In genomic region chr9:123391946-123392345, GRCh38 we compare ENCODE assay signal across 21 cellular contexts. TPM values are rescaled to one million over a fixed set of nuclear protein-coding genes. Genes with fewer than 3 reads are reported as not detected.
A peak's percentile ranks its signal among the peaks of the same experiment; 100 is the strongest.
DNase-seq lines count a peak whose midpoint lies in the region; TF ChIP-seq lines count a peak whose summit lies in the region.
"Had no signal": no experiment of that assay in that cellular context is flagged by ENCODE, and none has a peak within 500 bp of the region (broad histone marks: within the 10 kb centered on the region; RNA-seq: fewer than 3 reads in every experiment).

No MANE protein-coding gene starts in this region.

- peaks cover 8% of the 10 kb centered on the region for H3K36me3 Mint-ChIP-seq in endothelial cell (ENCODE audit: low read depth, unreplicated experiment)

- H3K23ac ChIP-seq in neuronal stem cell (ENCODE audit: low read depth, low read length, poor library complexity) = no peak overlapping the region

- peak overlapping the region; percentile 13 for H3K18ac ChIP-seq in neuronal stem cell (ENCODE audit: low read length)

- peak overlapping the region; percentile 11 for H3K27ac Mint-ChIP-seq in endothelial cell (ENCODE audit: unreplicated experiment)
- H3K27ac Mint-ChIP-seq: CD4-positive, alpha-beta memory T cell had no signal

- no peak overlapping the region for H3K4ac ChIP-seq in neuronal stem cell (ENCODE audit: low read length)

- peak; percentile 29 for DNase-seq in NCI-H748 (lab: John Stamatoyannopoulos, UW; ENCODE audit: unreplicated experiment)
- no peak for DNase-seq in NCI-H748 treated with DMSO at 0.1 percent for 48 hours (lab: John Stamatoyannopoulos, UW)
- DNase-seq in NCI-H69 (lab: John Stamatoyannopoulos, UW) = peak; percentile 63
- DNase-seq in endothelial cell (ENCODE audit: low spot score) = no peak
- no peak for DNase-seq in neuronal stem cell (ENCODE audit: low spot score)
- DNase-seq in pons (ENCODE audit: low spot score) = no peak
- no peak for DNase-seq in NCI-H526 (lab: John Stamatoyannopoulos, UW)
- DNase-seq in NCI-H2081 treated with DMSO at 0.1 percent for 48 hours (lab: John Stamatoyannopoulos, UW) = no peak
- DNase-seq: ACHN, AML-193, C1 segment of cervical spinal cord, Calu3, COR-L47, DMS53, DMS79 treated with DMSO at 0.1 percent for 48 hours, GF-D8, GM23248, H7 had no signal

- H2BK12ac ChIP-seq in neuronal stem cell (ENCODE audit: low read length) = no peak overlapping the region

- no peak for TF ChIP-seq CTCF in endothelial cell (IDR thresholded peaks at IDR 0.05; ENCODE audit: unreplicated experiment)

- H3K36me3 ChIP-seq in neuronal stem cell (replicated peaks in 1 of 2; ENCODE audit: control insufficient read depth in 2 of 2, insufficient read depth in 2 of 2, low read length in 2 of 2) = no peaks in the 10 kb centered on the region

- H4K91ac ChIP-seq in neuronal stem cell (ENCODE audit: low read depth, low read length, poor library complexity) = no peak overlapping the region

- H4K8ac ChIP-seq in neuronal stem cell (ENCODE audit: low read depth, low read length) = no peak overlapping the region

- no peak overlapping the region for H2BK15ac ChIP-seq in neuronal stem cell (ENCODE audit: low read length)

- H2AK5ac ChIP-seq in neuronal stem cell (ENCODE audit: low read depth, low read length) = no peak overlapping the region

- no peaks in the 10 kb centered on the region for H3K79me1 ChIP-seq in neuronal stem cell (ENCODE audit: low read depth, low read length)

- no peak overlapping the region for H3K27ac ChIP-seq in neuronal stem cell (replicated peaks; ENCODE audit: low read length)
- H3K27ac ChIP-seq: 22Rv1, GM23248 had no signal

- no peak overlapping the region for H3K4me2 ChIP-seq in neuronal stem cell (ENCODE audit: insufficient read depth, low read length, poor library complexity, severe bottlenecking)

- H3K14ac ChIP-seq in neuronal stem cell (ENCODE audit: low read length) = no peak overlapping the region

- H3K27me3 Mint-ChIP-seq in endothelial cell (ENCODE audit: unreplicated experiment) = peaks cover 6% of the 10 kb centered on the region
- H3K27me3 Mint-ChIP-seq: CD4-positive, alpha-beta memory T cell had no signal

- no peak overlapping the region for H3K4me3 ChIP-seq in neuronal stem cell (ENCODE audit: low read length in 2 of 2)
- H3K4me3 ChIP-seq: GM23248 had no signal

- no peaks in the 10 kb centered on the region for H3K27me3 ChIP-seq in neuronal stem cell (ENCODE audit: control insufficient read depth in 3 of 3, insufficient read depth in 3 of 3, low read depth in 1 of 3, low read length in 3 of 3)

- H2AFZ ChIP-seq in neuronal stem cell (ENCODE audit: low read length) = no peak overlapping the region
- H2AFZ ChIP-seq: GM23248 had no signal

- H3K9me3 Mint-ChIP-seq in endothelial cell (ENCODE audit: unreplicated experiment) = no peaks in the 10 kb centered on the region
- H3K9me3 Mint-ChIP-seq: CD4-positive, alpha-beta memory T cell had no signal

- peaks cover 6% of the 10 kb centered on the region for H3K4me1 Mint-ChIP-seq in endothelial cell (ENCODE audit: unreplicated experiment)
- H3K4me1 Mint-ChIP-seq: CD4-positive, alpha-beta memory T cell had no signal

- H3K9ac ChIP-seq in neuronal stem cell (ENCODE audit: low read depth, low read length, poor library complexity) = no peak overlapping the region
- H3K9ac ChIP-seq: GM23248 had no signal

- H3K4me3 Mint-ChIP-seq in endothelial cell (ENCODE audit: unreplicated experiment) = no peak overlapping the region
- H3K4me3 Mint-ChIP-seq: CD4-positive, alpha-beta memory T cell had no signal

- WGBS in neuronal stem cell (ENCODE audit: extremely low coverage in 2 of 2, insufficient read length in 2 of 2, insufficient replicate concordance in 1 of 2), 2 donors = no CpG with 5 or more reads among the region's 28 CpGs

- peaks cover 2 to 6% of the 10 kb centered on the region in 2 donors for H3K9me3 ChIP-seq in neuronal stem cell (replicated peaks in 1 of 2; ENCODE audit: control insufficient read depth in 2 of 2, insufficient read depth in 1 of 2, low read depth in 1 of 2, low read length in 2 of 2)

- H2BK5ac ChIP-seq in neuronal stem cell (ENCODE audit: low read length) = no peak overlapping the region

- peaks cover 13 to 30% of the 10 kb centered on the region in 2 donors for H3K4me1 ChIP-seq in neuronal stem cell (ENCODE audit: control insufficient read depth in 2 of 2, insufficient read depth in 1 of 2, low read depth in 1 of 2, low read length in 2 of 2)

- no peak overlapping the region for H2BK120ac ChIP-seq in neuronal stem cell (ENCODE audit: low read depth, low read length)

RNA-seq across cellular contexts. Expression of gene CRB2, which starts 35.9 kb away (rescaled TPM):
- 0.18 TPM for total RNA-seq in endothelial cell (ENCODE audit: unreplicated experiment)
- 41.7 TPM for polyA plus RNA-seq in neuronal stem cell (2013, experiment 1 of 2)
- polyA plus RNA-seq in neuronal stem cell (2013, experiment 2 of 2) = 41.7 TPM
- total RNA-seq: Calu3; CD4-positive, alpha-beta memory T cell; GM23248 had no signal
- polyA plus RNA-seq: BJ; CD4-positive, alpha-beta memory T cell; GM23248 had no signal

Comparison
In these comparisons a context has a peak if more than half of its experiments do, and no peak if none do; other contexts are left out.
1. DNase-seq: peak in NCI-H748 (single experiment) and NCI-H69 (single experiment); none in NCI-H748 treated with DMSO at 0.1 percent for 48 hours (single experiment), endothelial cell (single experiment), neuronal stem cell (single experiment), pons (single experiment), NCI-H526 (0 of 2) and NCI-H2081 treated with DMSO at 0.1 percent for 48 hours (single experiment).